Comparison of ENCODE assay signal across 17 cellular contexts in genomic region chr9:104740596-104740995, GRCh38. TPM values are rescaled to one million over a fixed set of nuclear protein-coding genes. Genes with fewer than 3 reads are reported as not detected.
A peak's percentile ranks its signal among the peaks of the same experiment; 100 is the strongest.
DNase-seq lines count a peak whose midpoint lies in the region; ATAC-seq, FAIRE-seq and TF ChIP-seq lines count a peak whose summit lies in the region.
"Had no signal": no experiment of that assay in that cellular context is flagged by ENCODE, and none has a peak within 500 bp of the region (broad histone marks: within the 10 kb centered on the region; RNA-seq: fewer than 3 reads in every experiment).

No MANE protein-coding gene starts in this region.

- H3K27me3 Mint-ChIP-seq in activated CD4-positive, alpha-beta T cell treated with anti-CD3 and anti-CD28 coated beads, Interleukin-2, amount 10 ng/mL, durations not matched to agents 7 days and 5 days, result no peaks in the 10 kb centered on the region

- H3K36me3 Mint-ChIP-seq in activated CD4-positive, alpha-beta T cell treated with anti-CD3 and anti-CD28 coated beads, Interleukin-2, amount 10 ng/mL, durations not matched to agents 7 days and 5 days (ENCODE audit: low read depth), result no peaks in the 10 kb centered on the region

- H3K4me1 Mint-ChIP-seq in activated CD4-positive, alpha-beta T cell treated with anti-CD3 and anti-CD28 coated beads, Interleukin-2, amount 10 ng/mL, durations not matched to agents 7 days and 5 days, result peaks cover 4% of the 10 kb centered on the region

- POLR2A ChIA-PET in activated CD4-positive, alpha-beta T cell treated with anti-CD3 and anti-CD28 coated beads, Interleukin-2, amount 10 ng/mL, durations not matched to agents 7 days and 5 days (lab: Charles Lee), result no interaction called here

- no peak overlapping the region for H3K4me3 Mint-ChIP-seq in activated CD4-positive, alpha-beta T cell treated with anti-CD3 and anti-CD28 coated beads, Interleukin-2, amount 10 ng/mL, durations not matched to agents 7 days and 5 days
- H3K4me3 Mint-ChIP-seq: activated naive CD4-positive, alpha-beta T cell treated with anti-CD3 and anti-CD28 coated beads for 36 hours had no signal

- CTCF ChIA-PET in activated CD4-positive, alpha-beta T cell treated with anti-CD3 and anti-CD28 coated beads, Interleukin-2, amount 10 ng/mL, durations not matched to agents 7 days and 5 days (lab: Charles Lee), result no interaction called here

- peak; percentile 49 for FAIRE-seq in GM18507 (lab: Jason Lieb, UNC)

- no peaks in the 10 kb centered on the region for H3K9me3 Mint-ChIP-seq in activated CD4-positive, alpha-beta T cell treated with anti-CD3 and anti-CD28 coated beads, Interleukin-2, amount 10 ng/mL, durations not matched to agents 7 days and 5 days
- H3K9me3 Mint-ChIP-seq: activated naive CD4-positive, alpha-beta T cell treated with anti-CD3 and anti-CD28 coated beads for 36 hours had no signal

- DNase-seq in GM18507 (ENCODE audit: extremely low spot score, insufficient read length, low read depth), result no peak
- peak; percentile 42 for DNase-seq in RPMI7951 (ENCODE audit: low read depth)
- DNase-seq in epithelial cell of esophagus (ENCODE audit: low read depth), result peak; percentile 65
- DNase-seq in renal cortical epithelial cell (ENCODE audit: low read depth), result peak; percentile 49
- DNase-seq in NCI-H2081 treated with DMSO at 0.1 percent for 48 hours (lab: John Stamatoyannopoulos, UW), result no peak
- DNase-seq in activated CD4-positive, alpha-beta T cell treated with anti-CD3 and anti-CD28 coated beads, Interleukin-2, amount 10 ng/mL, durations not matched to agents 7 days and 5 days, result no peak
- DNase-seq in HK-2 (ENCODE audit: unreplicated experiment), result no peak
- DNase-seq: activated naive CD4-positive, alpha-beta T cell treated with anti-CD3 and anti-CD28 coated beads for 36 hours; KG1; NCI-H1694; NCI-H526 treated with DMSO at 0.1 percent for 48 hours; ovary; SHP77 had no signal

- H3K27ac Mint-ChIP-seq in activated CD4-positive, alpha-beta T cell treated with anti-CD3 and anti-CD28 coated beads, Interleukin-2, amount 10 ng/mL, durations not matched to agents 7 days and 5 days, result no peak overlapping the region
- H3K27ac Mint-ChIP-seq: activated naive CD4-positive, alpha-beta T cell treated with anti-CD3 and anti-CD28 coated beads for 36 hours had no signal

- ATAC-seq in GM19455 (IDR thresholded peaks at IDR 0.05; ENCODE audit: unreplicated experiment), result no peak

- H3K4me3 ChIP-seq in epithelial cell of esophagus (ENCODE audit: low read length), result no peak overlapping the region
- H3K4me3 ChIP-seq: esophagus muscularis mucosa, ovary had no signal

- no peak for TF ChIP-seq CTCF in epithelial cell of esophagus (IDR thresholded peaks at IDR 0.05; ENCODE audit: insufficient read depth, low read depth, low read length, missing control alignments)

RNA-seq across cellular contexts. Expression of gene NIPSNAP3A, which starts 6.9 kb away (rescaled TPM):
- 76.8 and 93.5 TPM in 2 replicates for total RNA-seq in RPMI7951 (2014; rRNA removed; shearing (Covaris generic))
- 48.7 and 69.3 TPM in 2 replicates for total RNA-seq in renal cortical epithelial cell
- 10 to 100 TPM; 20.8 to 22.4 TPM for total RNA-seq in activated CD4-positive, alpha-beta T cell treated with anti-CD3 and anti-CD28 coated beads, Interleukin-2, amount 10 ng/mL, durations not matched to agents 7 days and 5 days

RNA-seq across cellular contexts. Expression of gene NIPSNAP3B, which starts 23.3 kb away (rescaled TPM):
- total RNA-seq in RPMI7951 (2014; rRNA removed; shearing (Covaris generic)), result 2.1 and 2.6 TPM in 2 replicates
- total RNA-seq in renal cortical epithelial cell, result 0.35 and 1.3 TPM in 2 replicates
- total RNA-seq in activated CD4-positive, alpha-beta T cell treated with anti-CD3 and anti-CD28 coated beads, Interleukin-2, amount 10 ng/mL, durations not matched to agents 7 days and 5 days, result under 1 TPM; 0.74 to 0.79 TPM

RNA-seq across cellular contexts. Expression of gene OR13D1, which starts 46.3 kb away (rescaled TPM):
- total RNA-seq in RPMI7951 (2014; rRNA removed; shearing (Covaris generic)), result not detected in 2 replicates
- not detected in 2 replicates for total RNA-seq in renal cortical epithelial cell
- total RNA-seq in activated CD4-positive, alpha-beta T cell treated with anti-CD3 and anti-CD28 coated beads, Interleukin-2, amount 10 ng/mL, durations not matched to agents 7 days and 5 days, result not detected
- total RNA-seq: activated naive CD4-positive, alpha-beta T cell treated with anti-CD3 and anti-CD28 coated beads for 36 hours; chondrocyte; esophagus muscularis mucosa; ovary; temporal lobe had no signal

Comparison
In these comparisons a context has a peak if more than half of its experiments do, and no peak if none do; other contexts are left out.
1. DNase-seq: peak in RPMI7951 (single experiment), epithelial cell of esophagus (single experiment) and renal cortical epithelial cell (single experiment); none in GM18507 (single experiment), NCI-H2081 treated with DMSO at 0.1 percent for 48 hours (single experiment), activated CD4-positive, alpha-beta T cell treated with anti-CD3 and anti-CD28 coated beads, Interleukin-2, amount 10 ng/mL, durations not matched to agents 7 days and 5 days (single experiment) and HK-2 (single experiment).